ENCODE assay signal across 8 cellular contexts in genomic region chr12:103503546-103504480, GRCh38. TPM values are rescaled to one million over a fixed set of nuclear protein-coding genes. Genes with fewer than 3 reads are reported as not detected.
DNase-seq lines count a peak whose midpoint lies in the region; ATAC-seq and TF ChIP-seq lines count a peak whose summit lies in the region.

No MANE protein-coding gene starts in this region.

- H3K27me3 ChIP-seq in colonic mucosa, result no peaks in the 10 kb centered on the region

- H3K9me3 Mint-ChIP-seq in natural killer cell, result no peaks in the 10 kb centered on the region
- H3K9me3 Mint-ChIP-seq in natural killer cell treated with Interleukin-12 subunit alpha and Interleukin-12 subunit beta and Interleukin-15 and Interleukin-18, amount 100 ng/mL, for 72 hours, result peaks cover 6% of the 10 kb centered on the region

- H3K36me3 ChIP-seq in colonic mucosa, result no peaks in the 10 kb centered on the region

- peak; percentile 26 for DNase-seq in natural killer cell
- DNase-seq in natural killer cell treated with Interleukin-12 subunit alpha and Interleukin-12 subunit beta and Interleukin-15 and Interleukin-18, amount 100 ng/mL, for 72 hours (ENCODE audit: low spot score), result no peak
- peak; percentile 28 for DNase-seq in colonic mucosa
- peak; percentile 25 to 37 (median 28) for DNase-seq in stimulated activated CD4-positive, alpha-beta T cell treated with anti-CD3 and anti-CD28 coated beads, Interleukin-12 subunit alpha, Interleukin-12 subunit beta, amount 100 ng/mL, for 48 hours (ENCODE audit: low read depth in 2 of 3, low spot score in 1 of 3)
- DNase-seq in COLO829 (ENCODE audit: low spot score), result no peak
- no peak for DNase-seq in 8988T

- H3K4me3 ChIP-seq in colonic mucosa, result no peak overlapping the region

- H3K9ac ChIP-seq in colonic mucosa (ENCODE audit: low read depth in 2 of 2, low read length in 2 of 2), result no peak overlapping the region

- intact Hi-C loops in natural killer cell (cut with micrococcal nuclease), result no loop called here
- intact Hi-C loops in colonic mucosa (cut with DNase I), result loop anchor here (5.0 kb wide), 1 partner anchor 557 kb away; no protein-coding TSS in a partner anchor

- H3K4me1 ChIP-seq in colonic mucosa, result no peaks in the 10 kb centered on the region

- TF ChIP-seq CTCF in natural killer cell (IDR thresholded peaks at IDR 0.05), result no peak
- peak; percentile 80 for TF ChIP-seq CTCF in VCaP (conservative IDR thresholded peaks at IDR 0.05)
- peak; percentile 44 for TF ChIP-seq CTCF in colonic mucosa (IDR thresholded peaks at IDR 0.05)

- H3K4me3 Mint-ChIP-seq in natural killer cell, result no peak overlapping the region
- H3K4me3 Mint-ChIP-seq in natural killer cell treated with Interleukin-12 subunit alpha and Interleukin-12 subunit beta and Interleukin-15 and Interleukin-18, amount 100 ng/mL, for 72 hours, result no peak overlapping the region

- H3K27ac ChIP-seq in VCaP (no peak overlapping the region), colonic mucosa (no peak overlapping the region)

- no peaks in the 10 kb centered on the region for H3K9me3 ChIP-seq in colonic mucosa

- no peaks in the 10 kb centered on the region for H3K36me3 Mint-ChIP-seq in natural killer cell
- H3K36me3 Mint-ChIP-seq in natural killer cell treated with Interleukin-12 subunit alpha and Interleukin-12 subunit beta and Interleukin-15 and Interleukin-18, amount 100 ng/mL, for 72 hours, result no peaks in the 10 kb centered on the region

- ATAC-seq in natural killer cell (peak in 2 of 3 donors; percentile 38 to 46), HG02981 (IDR thresholded peaks at IDR 0.05; ENCODE audit: unreplicated experiment) (no peak)
- ATAC-seq in natural killer cell treated with Interleukin-12 subunit alpha and Interleukin-12 subunit beta and Interleukin-15 and Interleukin-18, amount 100 ng/mL, for 72 hours, result no peak

- no peak overlapping the region for H3K27ac Mint-ChIP-seq in natural killer cell
- H3K27ac Mint-ChIP-seq in natural killer cell treated with Interleukin-12 subunit alpha and Interleukin-12 subunit beta and Interleukin-15 and Interleukin-18, amount 100 ng/mL, for 72 hours, result no peak overlapping the region

- peaks cover 0 to 2% of the 10 kb centered on the region in 2 donors for H3K27me3 Mint-ChIP-seq in natural killer cell (ENCODE audit: low read depth in 2 of 2)
- peaks cover 0 to 8% of the 10 kb centered on the region in 2 donors for H3K27me3 Mint-ChIP-seq in natural killer cell treated with Interleukin-12 subunit alpha and Interleukin-12 subunit beta and Interleukin-15 and Interleukin-18, amount 100 ng/mL, for 72 hours

- no peaks in the 10 kb centered on the region for H3K4me1 Mint-ChIP-seq in natural killer cell
- peaks cover 0 to 20% of the 10 kb centered on the region in 2 donors for H3K4me1 Mint-ChIP-seq in natural killer cell treated with Interleukin-12 subunit alpha and Interleukin-12 subunit beta and Interleukin-15 and Interleukin-18, amount 100 ng/mL, for 72 hours (ENCODE audit: low read depth in 2 of 2)

RNA-seq across cellular contexts. Expression of gene C12orf42, which starts 8.0 kb away (rescaled TPM):
- 1 to 10 TPM; 1.3 to 1.7 (median 1.6) TPM for total RNA-seq in natural killer cell
- not detected for total RNA-seq in natural killer cell treated with Interleukin-12 subunit alpha and Interleukin-12 subunit beta and Interleukin-15 and Interleukin-18, amount 100 ng/mL, for 72 hours
- not detected for total RNA-seq in colonic mucosa

Comparison
In these comparisons a context has a peak if more than half of its experiments do, and no peak if none do; other contexts are left out.
1. ATAC-seq: peak in natural killer cell (2 of 3); none in natural killer cell treated with Interleukin-12 subunit alpha and Interleukin-12 subunit beta and Interleukin-15 and Interleukin-18, amount 100 ng/mL, for 72 hours (0 of 2) and HG02981 (single experiment).
2. DNase-seq: peak in natural killer cell (single experiment), colonic mucosa (single experiment) and stimulated activated CD4-positive, alpha-beta T cell treated with anti-CD3 and anti-CD28 coated beads, Interleukin-12 subunit alpha, Interleukin-12 subunit beta, amount 100 ng/mL, for 48 hours (3 of 3); none in natural killer cell treated with Interleukin-12 subunit alpha and Interleukin-12 subunit beta and Interleukin-15 and Interleukin-18, amount 100 ng/mL, for 72 hours (single experiment), COLO829 (single experiment) and 8988T (single experiment).